ENCODE assay signal across 2 cellular contexts in genomic region chr3:184635774-184636173, GRCh38.
TF ChIP-seq lines count a peak whose summit lies in the region.

No MANE protein-coding gene starts in this region.

TF ChIP-seq in SK-N-SH treated with all-trans-retinoic acid at 6 μM for 48 hours, 23 proteins besides CTCF, POLR2A, EP300 and RAD21 (continued from another document):
- TF ChIP-seq PPARA (CRISPR knock-in tag; IDR thresholded peaks at IDR 0.05; ENCODE audit: borderline replicate concordance) (no peak), GLIS3 (CRISPR knock-in tag; IDR thresholded peaks at IDR 0.05) (no peak), ZFP3 (CRISPR knock-in tag; IDR thresholded peaks at IDR 0.05) (no peak), RARB (CRISPR knock-in tag; IDR thresholded peaks at IDR 0.05) (no peak), ZC3H10 (CRISPR knock-in tag; IDR thresholded peaks at IDR 0.05) (no peak), TSHZ2 (CRISPR knock-in tag; IDR thresholded peaks at IDR 0.05) (no peak), CSRNP3 (CRISPR knock-in tag; IDR thresholded peaks at IDR 0.05) (no peak), POU6F1 (CRISPR knock-in tag; IDR thresholded peaks at IDR 0.05; ENCODE audit: borderline replicate concordance, low read depth) (no peak), BACH2 (CRISPR knock-in tag; IDR thresholded peaks at IDR 0.05; ENCODE audit: borderline replicate concordance) (no peak), CSDC2 (CRISPR knock-in tag; IDR thresholded peaks at IDR 0.05) (no peak), CREB5 (CRISPR knock-in tag; IDR thresholded peaks at IDR 0.05; ENCODE audit: low read depth) (no peak), ZNF8 (CRISPR knock-in tag; IDR thresholded peaks at IDR 0.05) (no peak), ESRRG (CRISPR knock-in tag; IDR thresholded peaks at IDR 0.05) (no peak), SNAI2 (CRISPR knock-in tag; IDR thresholded peaks at IDR 0.05) (no peak), PATZ1 (CRISPR knock-in tag; IDR thresholded peaks at IDR 0.05; ENCODE audit: borderline replicate concordance) (no peak), ZNF565 (CRISPR knock-in tag; conservative IDR thresholded peaks at IDR 0.05; ENCODE audit: low read depth) (no peak), ARNTL (CRISPR knock-in tag; IDR thresholded peaks at IDR 0.05; ENCODE audit: borderline replicate concordance, low read depth) (no peak)

TF ChIP-seq in H1, 55 proteins besides CTCF, POLR2A, EP300 and RAD21 (continued from another document):
- TF ChIP-seq PHF8 (conservative IDR thresholded peaks at IDR 0.05; ENCODE audit: low read depth, low read length) (no peak), RFX5 (IDR thresholded peaks at IDR 0.05; ENCODE audit: borderline replicate concordance, low read depth, low read length) (no peak), KDM5A (IDR thresholded peaks at IDR 0.05; ENCODE audit: low read length) (no peak), KDM1A (IDR thresholded peaks at IDR 0.05; ENCODE audit: borderline replicate concordance, low read length) (no peak), YY1 (IDR thresholded peaks at IDR 0.05; ENCODE audit: low read depth, low read length) (no peak), RNF2 (IDR thresholded peaks at IDR 0.05; ENCODE audit: borderline replicate concordance, low read depth, low read length, missing control alignments, poor library complexity, severe bottlenecking) (no peak), TBP (IDR thresholded peaks at IDR 0.05; ENCODE audit: low read depth, low read length) (no peak), CHD2 (IDR thresholded peaks at IDR 0.05; ENCODE audit: low read length) (no peak), TCF12 (IDR thresholded peaks at IDR 0.05; ENCODE audit: low read depth, low read length) (no peak), ASH2L (IDR thresholded peaks at IDR 0.05; ENCODE audit: low read length) (no peak)
